Comparison of ENCODE assay signal across 17 cellular contexts in the genomic region with DNA sequence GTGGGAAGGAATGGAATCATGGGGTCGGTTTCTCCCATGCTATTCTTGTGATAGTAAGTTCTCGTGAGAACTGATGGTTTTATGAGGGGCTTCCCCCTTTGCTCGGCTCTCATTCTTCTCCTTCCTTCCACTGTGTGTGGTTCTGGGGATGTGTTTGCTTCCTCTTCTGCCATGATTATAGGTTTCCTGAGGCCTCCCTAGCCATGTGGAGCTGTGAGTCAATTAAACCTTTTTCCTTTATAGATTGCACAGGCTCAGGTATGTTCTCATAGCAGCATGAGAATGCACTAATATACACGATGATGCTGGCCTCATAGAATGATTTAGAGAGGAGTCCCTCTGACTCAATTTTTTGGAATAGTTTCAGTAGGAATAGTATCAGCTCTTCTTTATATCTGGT.
DNase-seq lines count a peak whose midpoint lies in the region; ATAC-seq, FAIRE-seq and TF ChIP-seq lines count a peak whose summit lies in the region.
"Had no signal": no experiment of that assay in that cellular context is flagged by ENCODE, and none has a peak within 500 bp of the region (broad histone marks: within the 10 kb centered on the region; RNA-seq: fewer than 3 reads in every experiment).

No MANE protein-coding gene starts in this region.

- H3K27ac ChIP-seq in naive thymus-derived CD4-positive, alpha-beta T cell (ENCODE audit: low read depth, low read length), result no peak overlapping the region
- H3K27ac ChIP-seq: 22Rv1, BLaER1 had no signal

- no peak for TF ChIP-seq CTCF in epithelial cell of esophagus (IDR thresholded peaks at IDR 0.05; ENCODE audit: insufficient read depth, low read depth, low read length, missing control alignments)

- ATAC-seq in naive thymus-derived CD4-positive, alpha-beta T cell, result peak; percentile 24
- ATAC-seq in HG03442 (IDR thresholded peaks at IDR 0.05; ENCODE audit: unreplicated experiment), result no peak

- peaks cover 0 to 3% (median 0%) of the 10 kb centered on the region in 5 donors for H3K27me3 Mint-ChIP-seq in naive thymus-derived CD4-positive, alpha-beta T cell
- H3K27me3 Mint-ChIP-seq: CD4-positive, alpha-beta T cell had no signal

- POLR2A ChIA-PET in naive thymus-derived CD4-positive, alpha-beta T cell (lab: Charles Lee), result interaction anchor here (0.7 kb wide), 1 partner anchor 124 kb away, joined by 3 read pairs; no protein-coding TSS in a partner anchor

- peaks cover 0 to 27% (median 6%) of the 10 kb centered on the region in 5 donors for H3K36me3 Mint-ChIP-seq in naive thymus-derived CD4-positive, alpha-beta T cell

- no peaks in the 10 kb centered on the region for H3K4me1 ChIP-seq in naive thymus-derived CD4-positive, alpha-beta T cell (ENCODE audit: control insufficient read depth in 2 of 2, insufficient read depth in 2 of 2, low read length in 2 of 2)
- H3K4me1 ChIP-seq: BLaER1 had no signal

- H3K4me1 Mint-ChIP-seq in naive thymus-derived CD4-positive, alpha-beta T cell, result peaks cover 0 to 11% (median 0%) of the 10 kb centered on the region in 7 donors
- H3K4me1 Mint-ChIP-seq: H9 had no signal

- H3K27me3 ChIP-seq in naive thymus-derived CD4-positive, alpha-beta T cell (ENCODE audit: control insufficient read depth in 2 of 2, insufficient read depth in 2 of 2, low read length in 2 of 2), result no peaks in the 10 kb centered on the region
- H3K27me3 ChIP-seq: BLaER1 had no signal

- in situ Hi-C loops in KBM-7 (cut with MboI; ENCODE audit: low pct_unique_long_range_greater_than_20kb, low sequenced_read_pairs), result no loop called here

- H3K9me3 Mint-ChIP-seq in naive thymus-derived CD4-positive, alpha-beta T cell, result peaks cover 0 to 23% (median 4%) of the 10 kb centered on the region in 11 donors
- H3K9me3 Mint-ChIP-seq: CD4-positive, alpha-beta T cell had no signal

- no peak overlapping the region for H3K4me3 ChIP-seq in epithelial cell of esophagus (ENCODE audit: low read length)
- H3K4me3 ChIP-seq in naive thymus-derived CD4-positive, alpha-beta T cell (ENCODE audit: low read length), result no peak overlapping the region
- H3K4me3 ChIP-seq: BLaER1 had no signal

- H3K27ac Mint-ChIP-seq in naive thymus-derived CD4-positive, alpha-beta T cell, result peak overlapping the region in 2 of 9 donors; percentile 4 to 29
- H3K27ac Mint-ChIP-seq: CD4-positive, alpha-beta T cell; H9 had no signal

- peak; percentile 7 to 30 for DNase-seq in NOMO-1 (lab: John Stamatoyannopoulos, UW; ENCODE audit: unreplicated experiment in 2 of 2)
- no peak for DNase-seq in NOMO-1 treated with dmso at 0.1 percent for 144 hours (lab: John Stamatoyannopoulos, UW; ENCODE audit: unreplicated experiment)
- DNase-seq in KBM-7, result peak; percentile 9
- peak; percentile 15 for DNase-seq in epithelial cell of esophagus (ENCODE audit: low read depth)
- DNase-seq in naive thymus-derived CD4-positive, alpha-beta T cell, result no peak
- no peak for DNase-seq in activated effector memory CD4-positive, alpha-beta T cell treated with anti-CD3 and anti-CD28 coated beads, Interleukin-2, amount 50 U/mL, for 16 hours
- DNase-seq in HTR-8/SVneo (ENCODE audit: insufficient read length, low spot score), result no peak
- DNase-seq: AML-193; Calu3; CD4-positive, alpha-beta T cell; DMS79; GOT3; H9 had no signal

- H3K9me3 ChIP-seq in naive thymus-derived CD4-positive, alpha-beta T cell (ENCODE audit: control insufficient read depth in 2 of 3, low read length in 3 of 3), result peaks cover 0 to 4% (median 0%) of the 10 kb centered on the region in 3 experiments

- FAIRE-seq in HTR-8/SVneo (lab: Jason Lieb, UNC), result no peak
- FAIRE-seq: GM12891 had no signal

- no peaks in the 10 kb centered on the region for H3K36me3 ChIP-seq in naive thymus-derived CD4-positive, alpha-beta T cell (ENCODE audit: control insufficient read depth in 2 of 3, insufficient read depth in 3 of 3, low read length in 3 of 3)
- H3K36me3 ChIP-seq: BLaER1 had no signal

- CTCF ChIA-PET in naive thymus-derived CD4-positive, alpha-beta T cell (lab: Charles Lee), result no interaction called here

- no peak overlapping the region for H3K4me3 Mint-ChIP-seq in naive thymus-derived CD4-positive, alpha-beta T cell
- H3K4me3 Mint-ChIP-seq: CD4-positive, alpha-beta T cell; H9 had no signal

- intact Hi-C loops in naive thymus-derived CD4-positive, alpha-beta T cell (cut with micrococcal nuclease), result loop anchor here in 1 of 2 donors (10.0 kb wide), 1 partner anchor 48 kb away; no protein-coding TSS in a partner anchor

Comparison
In these comparisons a context has a peak if more than half of its experiments do, and no peak if none do; other contexts are left out.
1. DNase-seq: peak in NOMO-1 (2 of 2), KBM-7 (single experiment) and epithelial cell of esophagus (single experiment); none in NOMO-1 treated with dmso at 0.1 percent for 144 hours (single experiment), naive thymus-derived CD4-positive, alpha-beta T cell (0 of 9), activated effector memory CD4-positive, alpha-beta T cell treated with anti-CD3 and anti-CD28 coated beads, Interleukin-2, amount 50 U/mL, for 16 hours (single experiment) and HTR-8/SVneo (single experiment).